ENCODE assay signal across 29 cellular contexts in genomic region chr7:96266580-96266979, GRCh38.
"Had no signal": no experiment of that assay in that cellular context is flagged by ENCODE, and none has a peak within 500 bp of the region (broad histone marks: within the 10 kb centered on the region; RNA-seq: fewer than 3 reads in every experiment).

No MANE protein-coding gene starts in this region.

- DNase-seq: activated CD4-positive, alpha-beta T cell treated with anti-CD3 and anti-CD28 coated beads for 1 hour; activated CD4-positive, alpha-beta T cell treated with anti-CD3 and anti-CD28 coated beads for 4 hours; activated CD4-positive, alpha-beta T cell treated with anti-CD3 and anti-CD28 coated beads, Interleukin-2, amount 50 U/mL, for 1 hour; activated CD4-positive, alpha-beta T cell treated with anti-CD3 and anti-CD28 coated beads, Interleukin-2, amount 50 U/mL, for 48 hours; activated CD8-positive, alpha-beta memory T cell treated with anti-CD3 and anti-CD28 coated beads for 24 hours; activated CD8-positive, alpha-beta T cell treated with anti-CD3 and anti-CD28 coated beads for 36 hours; activated effector memory CD4-positive, alpha-beta T cell treated with Interleukin-2 at 50 U/mL for 16 hours; activated gamma-delta T cell treated with Interleukin-2 at 50 U/mL for 16 hours; activated naive CD4-positive, alpha-beta T cell treated with anti-CD3 and anti-CD28 coated beads, Interleukin-2, amount 50 U/mL, for 16 hours; activated naive CD4-positive, alpha-beta T cell treated with Interleukin-2 at 50 U/mL for 16 hours; activated T-cell treated with anti-CD3 and anti-CD28 coated beads, Interleukin-2, amount 50 U/mL, for 4 hours; amygdala; aorta; body of pancreas; central memory CD4-positive, alpha-beta T cell; cerebellar nuclear complex; colonic mucosa; effector CD8-positive, alpha-beta T cell; erythroblast; foreskin keratinocyte; gastrocnemius medialis; T-helper 2 cell had no signal

- H3K4me1 ChIP-seq: body of pancreas, colonic mucosa, esophagus muscularis mucosa, foreskin keratinocyte, gastrocnemius medialis had no signal

- H3K27ac Mint-ChIP-seq: activated CD8-positive, alpha-beta T cell treated with anti-CD3 and anti-CD28 coated beads for 36 hours; activated naive CD8-positive, alpha-beta T cell; activated T-helper 17 cell treated with anti-CD3 and anti-CD28 coated beads, Interleukin-2, amount 50 U/mL, for 72 hours; WTC11 had no signal

- H3K27me3 Mint-ChIP-seq: activated CD8-positive, alpha-beta T cell treated with anti-CD3 and anti-CD28 coated beads for 36 hours; activated naive CD8-positive, alpha-beta T cell; activated T-helper 17 cell treated with anti-CD3 and anti-CD28 coated beads, Interleukin-2, amount 50 U/mL, for 72 hours had no signal

- H3K36me3 ChIP-seq: cardiac muscle cell, colonic mucosa, gastrocnemius medialis had no signal

- ATAC-seq: activated CD8-positive, alpha-beta T cell treated with anti-CD3 and anti-CD28 coated beads for 36 hours; activated T-cell treated with anti-CD3 and anti-CD28 coated beads, Interleukin-2, amount 50 U/mL, for 4 hours; activated T-helper 17 cell treated with anti-CD3 and anti-CD28 coated beads, Interleukin-2, amount 50 U/mL, for 72 hours; body of pancreas; foreskin keratinocyte; gastrocnemius medialis; WTC11 had no signal

- H3K4me3 ChIP-seq: body of pancreas, cardiac muscle cell, colonic mucosa, esophagus muscularis mucosa, gastrocnemius medialis had no signal

- H3K9me3 Mint-ChIP-seq: activated CD8-positive, alpha-beta T cell treated with anti-CD3 and anti-CD28 coated beads for 36 hours had no signal

- H3K4me3 Mint-ChIP-seq: activated CD8-positive, alpha-beta T cell treated with anti-CD3 and anti-CD28 coated beads for 36 hours; activated naive CD8-positive, alpha-beta T cell; activated T-cell treated with anti-CD3 and anti-CD28 coated beads, Interleukin-2, amount 50 U/mL, for 4 hours; activated T-helper 17 cell treated with anti-CD3 and anti-CD28 coated beads, Interleukin-2, amount 50 U/mL, for 72 hours; WTC11 had no signal

- H3K27ac ChIP-seq: body of pancreas, cardiac muscle cell, colonic mucosa, esophagus muscularis mucosa, foreskin keratinocyte, gastrocnemius medialis had no signal

- H3K9me3 ChIP-seq: body of pancreas, colonic mucosa, esophagus muscularis mucosa, gastrocnemius medialis had no signal

- FAIRE-seq: endometrium, endothelial cell of umbilical vein had no signal

- H3K27me3 ChIP-seq: body of pancreas, cardiac muscle cell, colonic mucosa, esophagus muscularis mucosa, foreskin keratinocyte, gastrocnemius medialis had no signal
